Comparison of ENCODE assay signal across 25 cellular contexts in genomic region chr2:10059552-10060335, GRCh38. TPM values are rescaled to one million over a fixed set of nuclear protein-coding genes. Genes with fewer than 3 reads are reported as not detected.
"Had no signal": no experiment of that assay in that cellular context is flagged by ENCODE, and none has a peak within 500 bp of the region (broad histone marks: within the 10 kb centered on the region; RNA-seq: fewer than 3 reads in every experiment).

No MANE protein-coding gene starts in this region.

- H3K27me3 ChIP-seq: breast epithelium, colonic mucosa, dorsolateral prefrontal cortex, esophagus muscularis mucosa, hepatocyte, thyroid gland had no signal

- H3K4me2 ChIP-seq: hepatocyte had no signal

- H2AFZ ChIP-seq: hepatocyte had no signal

- ATAC-seq: activated CD4-positive, alpha-beta T cell treated with anti-CD3 and anti-CD28 coated beads for 36 hours; activated T-helper 17 cell treated with anti-CD3 and anti-CD28 coated beads, Interleukin-2, amount 50 U/mL, for 72 hours; stimulated activated naive CD8-positive, alpha-beta T cell treated with anti-CD3 and anti-CD28 coated beads, Interleukin-15, Interleukin-2, amounts not matched to agents 100 U/mL and 50 U/mL, for 24 hours; T-helper 17 cell had no signal

- H3K79me2 ChIP-seq: hepatocyte had no signal

- FAIRE-seq: frontal cortex had no signal

- DNase-seq: activated B cell treated with CpG ODN at 0.5 μM for 24 hours; activated CD4-positive, alpha-beta T cell treated with anti-CD3 and anti-CD28 coated beads for 36 hours; activated CD4-positive, alpha-beta T cell treated with anti-CD3 and anti-CD28 coated beads, Interleukin-2, amount 50 U/mL, for 4 hours; activated CD8-positive, alpha-beta memory T cell treated with anti-CD3 and anti-CD28 coated beads for 24 hours; activated CD8-positive, alpha-beta memory T cell treated with anti-CD3 and anti-CD28 coated beads, Interleukin-2, amount 50 U/mL, for 4 hours; activated naive CD8-positive, alpha-beta T cell treated with anti-CD3 and anti-CD28 coated beads for 36 hours; activated T-cell treated with anti-CD3 and anti-CD28 coated beads, Interleukin-2, amount 50 U/mL, for 24 hours; colonic mucosa; glutamatergic neuron; immature natural killer cell; kidney glomerular epithelial cell; naive B cell; occipital lobe; stimulated activated CD4-positive, alpha-beta T cell treated with anti-CD3 and anti-CD28 coated beads, Interleukin-12 subunit alpha, Interleukin-12 subunit beta, amount 100 ng/mL, for 4 hours; stimulated activated CD4-positive, alpha-beta T cell treated with anti-CD3 and anti-CD28 coated beads, Interleukin-4, amount 100 ng/mL, for 4 hours; stimulated activated naive CD8-positive, alpha-beta T cell treated with anti-CD3 and anti-CD28 coated beads, Interleukin-15, Interleukin-2, amounts not matched to agents 100 U/mL and 50 U/mL, for 24 hours; T-helper 17 cell had no signal

- H3K4me1 ChIP-seq: breast epithelium had no signal

- H3K9me3 ChIP-seq: breast epithelium, colonic mucosa, esophagus muscularis mucosa, thyroid gland had no signal

- H3K36me3 ChIP-seq: breast epithelium, colonic mucosa had no signal

- H3K27ac ChIP-seq: breast epithelium, colonic mucosa, dorsolateral prefrontal cortex, hepatocyte, thyroid gland had no signal

- H3K4me3 ChIP-seq: breast epithelium, colonic mucosa, dorsolateral prefrontal cortex, esophagus muscularis mucosa, hepatocyte, thyroid gland had no signal

RNA-seq across cellular contexts. Expression of gene CYS1, which starts 20.5 kb away (rescaled TPM):
- total RNA-seq: activated CD4-positive, alpha-beta T cell treated with anti-CD3 and anti-CD28 coated beads for 36 hours; activated naive CD8-positive, alpha-beta T cell treated with anti-CD3 and anti-CD28 coated beads for 36 hours; T-helper 17 cell had no signal
- polyA plus RNA-seq: immature natural killer cell, neural cell had no signal
